22 cellular contexts compared by ENCODE assay signal in genomic region chr13:98240974-98241373, GRCh38.
"Had no signal": no experiment of that assay in that cellular context is flagged by ENCODE, and none has a peak within 500 bp of the region (broad histone marks: within the 10 kb centered on the region; RNA-seq: fewer than 3 reads in every experiment).

No MANE protein-coding gene starts in this region.

- H3K27me3 Mint-ChIP-seq: activated B cell treated with CpG ODN at 0.5 μM for 24 hours; activated CD4-positive, alpha-beta memory T cell treated with anti-CD3 and anti-CD28 coated beads for 36 hours had no signal

- H3K27ac Mint-ChIP-seq: activated B cell treated with CpG ODN at 0.5 μM for 24 hours; activated CD4-positive, alpha-beta memory T cell treated with anti-CD3 and anti-CD28 coated beads for 36 hours; activated CD4-positive, alpha-beta T cell treated with anti-CD3 and anti-CD28 coated beads, Interleukin-2, amount 10 ng/mL, durations not matched to agents 24 days and 14 days; activated naive CD4-positive, alpha-beta T cell treated with anti-CD3 and anti-CD28 coated beads, Interleukin-2, amount 50 U/mL, for 72 hours; activated naive CD8-positive, alpha-beta T cell treated with anti-CD3 and anti-CD28 coated beads, Interleukin-2, amount 50 U/mL, for 24 hours had no signal

- H3K9me2 ChIP-seq: SK-N-SH had no signal

- H3K36me3 Mint-ChIP-seq: activated CD4-positive, alpha-beta memory T cell treated with anti-CD3 and anti-CD28 coated beads for 36 hours; activated naive CD4-positive, alpha-beta T cell treated with anti-CD3 and anti-CD28 coated beads, Interleukin-2, amount 50 U/mL, for 72 hours had no signal

- H3K9me3 Mint-ChIP-seq: activated B cell treated with CpG ODN at 0.5 μM for 24 hours; activated CD4-positive, alpha-beta memory T cell treated with anti-CD3 and anti-CD28 coated beads for 36 hours; activated CD4-positive, alpha-beta T cell treated with anti-CD3 and anti-CD28 coated beads, Interleukin-2, amount 10 ng/mL, durations not matched to agents 24 days and 14 days; activated naive CD4-positive, alpha-beta T cell treated with anti-CD3 and anti-CD28 coated beads, Interleukin-2, amount 50 U/mL, for 72 hours; activated naive CD8-positive, alpha-beta T cell treated with anti-CD3 and anti-CD28 coated beads, Interleukin-2, amount 50 U/mL, for 24 hours; activated T-cell treated with anti-CD3 and anti-CD28 coated beads, Interleukin-2, amount 50 U/mL, for 4 hours had no signal

- H3K9ac ChIP-seq: SK-N-SH had no signal

- H3K27ac ChIP-seq: ascending aorta, body of pancreas, PC-9 had no signal

- DNase-seq: activated B cell treated with CpG ODN at 0.5 μM for 24 hours; activated CD4-positive, alpha-beta memory T cell treated with anti-CD3 and anti-CD28 coated beads for 36 hours; activated CD4-positive, alpha-beta T cell treated with anti-CD3 and anti-CD28 coated beads for 1 hour; activated CD4-positive, alpha-beta T cell treated with anti-CD3 and anti-CD28 coated beads, Interleukin-2, amount 10 ng/mL, durations not matched to agents 24 days and 14 days; activated CD8-positive, alpha-beta memory T cell treated with anti-CD3 and anti-CD28 coated beads for 24 hours; activated effector memory CD4-positive, alpha-beta T cell treated with anti-CD3 and anti-CD28 coated beads, Interleukin-2, amount 50 U/mL, for 16 hours; activated naive CD4-positive, alpha-beta T cell treated with Interleukin-2 at 50 U/mL for 16 hours; activated naive CD8-positive, alpha-beta T cell treated with anti-CD3 and anti-CD28 coated beads, Interleukin-2, amount 50 U/mL, for 24 hours; activated T-cell treated with anti-CD3 and anti-CD28 coated beads, Interleukin-2, amount 50 U/mL, for 4 hours; amniotic stem cell; body of pancreas; Karpas-422; MM.1S; NCI-H1105; NCI-H1436; NCI-H1694 treated with DMSO at 0.1 percent for 48 hours; NCI-H2081; PC-9; SK-N-SH had no signal

- H3K4me3 Mint-ChIP-seq: activated B cell treated with CpG ODN at 0.5 μM for 24 hours; activated CD4-positive, alpha-beta memory T cell treated with anti-CD3 and anti-CD28 coated beads for 36 hours; activated CD4-positive, alpha-beta T cell treated with anti-CD3 and anti-CD28 coated beads, Interleukin-2, amount 10 ng/mL, durations not matched to agents 24 days and 14 days; activated naive CD8-positive, alpha-beta T cell treated with anti-CD3 and anti-CD28 coated beads, Interleukin-2, amount 50 U/mL, for 24 hours; activated T-cell treated with anti-CD3 and anti-CD28 coated beads, Interleukin-2, amount 50 U/mL, for 4 hours had no signal

- H3K27me3 ChIP-seq: ascending aorta, body of pancreas had no signal

- H3K4me2 ChIP-seq: PC-9, SK-N-SH had no signal

- ATAC-seq: activated naive CD4-positive, alpha-beta T cell treated with anti-CD3 and anti-CD28 coated beads, Interleukin-2, amount 50 U/mL, for 72 hours; activated naive CD8-positive, alpha-beta T cell treated with anti-CD3 and anti-CD28 coated beads, Interleukin-2, amount 50 U/mL, for 24 hours; activated T-cell treated with anti-CD3 and anti-CD28 coated beads, Interleukin-2, amount 50 U/mL, for 4 hours; body of pancreas; K562 had no signal

- H2AFZ ChIP-seq: PC-9 had no signal

- H3K36me3 ChIP-seq: ascending aorta had no signal

- H3K4me3 ChIP-seq: ascending aorta, body of pancreas, K562, PC-9 had no signal

- H3K4me1 Mint-ChIP-seq: activated B cell treated with CpG ODN at 0.5 μM for 24 hours; activated CD4-positive, alpha-beta T cell treated with anti-CD3 and anti-CD28 coated beads, Interleukin-2, amount 10 ng/mL, durations not matched to agents 24 days and 14 days; activated naive CD8-positive, alpha-beta T cell treated with anti-CD3 and anti-CD28 coated beads, Interleukin-2, amount 50 U/mL, for 24 hours had no signal

- H3K9me3 ChIP-seq: ascending aorta, body of pancreas, SK-N-SH had no signal

- H3K4me1 ChIP-seq: ascending aorta had no signal
